In genomic region chr6:80543598-80544181, GRCh38 we compare ENCODE assay signal across 9 cellular contexts.
DNase-seq lines count a peak whose midpoint lies in the region; ATAC-seq and TF ChIP-seq lines count a peak whose summit lies in the region.
"Had no signal": no experiment of that assay in that cellular context is flagged by ENCODE, and none has a peak within 500 bp of the region (broad histone marks: within the 10 kb centered on the region; RNA-seq: fewer than 3 reads in every experiment).

No MANE protein-coding gene starts in this region.

- H3K4me3 ChIP-seq in MG63 (no peak overlapping the region), osteoblast (ENCODE audit: insufficient read depth, low read length) (no peak overlapping the region)
- H3K4me3 ChIP-seq: body of pancreas had no signal

- H3K36me3 Mint-ChIP-seq in activated CD4-positive, alpha-beta memory T cell treated with anti-CD3 and anti-CD28 coated beads for 36 hours = no peaks in the 10 kb centered on the region

- peak overlapping the region; percentile 35 for H3K4me2 ChIP-seq in osteoblast (ENCODE audit: insufficient read depth, low read length)

- peak overlapping the region; percentile 25 for H2AFZ ChIP-seq in osteoblast (ENCODE audit: low read length)

- ATAC-seq in GM21619 (IDR thresholded peaks at IDR 0.05; ENCODE audit: unreplicated experiment) = peak; percentile 29
- ATAC-seq: body of pancreas had no signal

- in situ Hi-C loops in ACHN (cut with HindIII; ENCODE audit: low pct_ligation_motif_present, low pct_unique_long_range_greater_than_20kb, low sequenced_read_pairs) = no loop called here

- POLR2A ChIA-PET in activated CD4-positive, alpha-beta memory T cell treated with anti-CD3 and anti-CD28 coated beads for 36 hours (lab: Charles Lee) = no interaction called here

- no peaks in the 10 kb centered on the region for H3K4me1 Mint-ChIP-seq in activated CD4-positive, alpha-beta memory T cell treated with anti-CD3 and anti-CD28 coated beads for 36 hours (ENCODE audit: low read depth)

- CTCF ChIA-PET in activated CD4-positive, alpha-beta memory T cell treated with anti-CD3 and anti-CD28 coated beads for 36 hours (lab: Charles Lee) = no interaction called here

- H3K27ac Mint-ChIP-seq in activated CD4-positive, alpha-beta memory T cell treated with anti-CD3 and anti-CD28 coated beads for 36 hours = no peak overlapping the region

- intact Hi-C loops in activated CD4-positive, alpha-beta memory T cell treated with anti-CD3 and anti-CD28 coated beads for 36 hours (cut with micrococcal nuclease) = no loop called here

- H3K79me2 ChIP-seq in osteoblast (ENCODE audit: insufficient read depth, low read length) = no peaks in the 10 kb centered on the region

- peak overlapping the region; percentile 69 for H3K27ac ChIP-seq in osteoblast (ENCODE audit: low read depth, low read length)
- H3K27ac ChIP-seq: body of pancreas had no signal

- H3K4me3 Mint-ChIP-seq in activated CD4-positive, alpha-beta memory T cell treated with anti-CD3 and anti-CD28 coated beads for 36 hours = no peak overlapping the region

- TF ChIP-seq CTCF in osteoblast (IDR thresholded peaks at IDR 0.05; ENCODE audit: extremely low read depth, low read depth, low read length) = peak; percentile 35

- no peaks in the 10 kb centered on the region for H3K9me3 ChIP-seq in MG63
- no peaks in the 10 kb centered on the region for H3K9me3 ChIP-seq in osteoblast (ENCODE audit: low read depth, low read length)
- H3K9me3 ChIP-seq: body of pancreas had no signal

- H4K20me1 ChIP-seq in osteoblast (ENCODE audit: insufficient read depth, low read length) = no peaks in the 10 kb centered on the region

- no peaks in the 10 kb centered on the region for H3K27me3 ChIP-seq in MG63
- H3K27me3 ChIP-seq in osteoblast (ENCODE audit: insufficient read depth, low read length) = no peaks in the 10 kb centered on the region
- H3K27me3 ChIP-seq: body of pancreas had no signal

- H3K27me3 Mint-ChIP-seq in activated CD4-positive, alpha-beta memory T cell treated with anti-CD3 and anti-CD28 coated beads for 36 hours = peaks cover 5% of the 10 kb centered on the region

- peaks cover 70% of the 10 kb centered on the region for H3K4me1 ChIP-seq in osteoblast (ENCODE audit: insufficient read depth, low read length)
- H3K4me1 ChIP-seq: body of pancreas had no signal

- H3K36me3 ChIP-seq in MG63 = no peaks in the 10 kb centered on the region
- H3K36me3 ChIP-seq in osteoblast (ENCODE audit: insufficient read depth, low read length) = no peaks in the 10 kb centered on the region

- H3K9me3 Mint-ChIP-seq in activated CD4-positive, alpha-beta memory T cell treated with anti-CD3 and anti-CD28 coated beads for 36 hours = no peaks in the 10 kb centered on the region

- DNase-seq in MG63 = peak; percentile 5
- DNase-seq in dedifferentiated amniotic fluid mesenchymal stem cell (ENCODE audit: extremely low spot score) = peak; percentile 62
- DNase-seq in osteoblast (ENCODE audit: insufficient read length, low spot score, missing footprints) = peak; percentile 41
- no peak for DNase-seq in cerebellar cortex (ENCODE audit: low spot score)
- no peak for DNase-seq in activated CD4-positive, alpha-beta memory T cell treated with anti-CD3 and anti-CD28 coated beads for 36 hours
- no peak for DNase-seq in ACHN
- DNase-seq in effector CD4-positive, alpha-beta T cell = no peak
- DNase-seq: body of pancreas had no signal

Comparison
In these comparisons a context has a peak if more than half of its experiments do, and no peak if none do; other contexts are left out.
1. DNase-seq: peak in MG63 (single experiment), dedifferentiated amniotic fluid mesenchymal stem cell (single experiment) and osteoblast (single experiment); none in cerebellar cortex (single experiment), activated CD4-positive, alpha-beta memory T cell treated with anti-CD3 and anti-CD28 coated beads for 36 hours (single experiment), ACHN (single experiment) and effector CD4-positive, alpha-beta T cell (single experiment).